In the genomic region with DNA sequence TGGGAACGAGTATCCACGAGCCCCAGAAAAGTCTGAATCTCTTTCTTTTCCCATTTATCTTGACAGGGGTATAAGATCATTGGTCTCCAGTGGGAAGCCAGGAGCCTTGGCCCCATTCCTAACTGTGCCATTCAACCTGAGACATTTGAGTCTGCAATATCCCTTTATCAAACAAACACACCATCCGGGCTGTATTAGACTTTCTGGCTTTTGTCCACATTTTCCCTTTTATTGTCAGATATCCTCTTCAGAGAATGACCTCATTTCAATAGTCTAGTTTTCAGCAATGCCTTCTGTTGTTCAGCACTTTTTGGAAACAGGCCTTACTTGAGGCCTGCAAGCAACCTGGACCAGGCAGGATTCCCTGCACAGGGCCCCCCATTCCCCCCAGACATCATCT, we compare ENCODE assay signal across 16 cellular contexts. TPM values are rescaled to one million over a fixed set of nuclear protein-coding genes. Genes with fewer than 3 reads are reported as not detected.
DNase-seq lines count a peak whose midpoint lies in the region; ATAC-seq, FAIRE-seq and TF ChIP-seq lines count a peak whose summit lies in the region.
"Had no signal": no experiment of that assay in that cellular context is flagged by ENCODE, and none has a peak within 500 bp of the region (broad histone marks: within the 10 kb centered on the region; RNA-seq: fewer than 3 reads in every experiment).

No MANE protein-coding gene starts in this region.

- no peak overlapping the region for H3K4me3 Mint-ChIP-seq in CD14-positive monocyte
- H3K4me3 Mint-ChIP-seq in activated CD4-positive, alpha-beta T cell treated with anti-CD3 and anti-CD28 coated beads for 36 hours, result no peak overlapping the region

- no peak overlapping the region for H3K56ac ChIP-seq in H1 (replicated peaks; ENCODE audit: insufficient read length, low read depth, low read length)

- H3K9me3 ChIP-seq in H1 (ENCODE audit: insufficient read depth in 2 of 2, low read depth in 1 of 2, low read length in 1 of 2), result no peaks in the 10 kb centered on the region
- H3K9me3 ChIP-seq: A549, HAP-1 had no signal

- no peak overlapping the region for H3K18ac ChIP-seq in H1 (ENCODE audit: extremely low read depth, low read length)

- no peak overlapping the region for H2BK12ac ChIP-seq in H1 (ENCODE audit: low read depth, low read length)

- TF ChIP-seq EP300 in H1 (IDR thresholded peaks at IDR 0.05; ENCODE audit: borderline replicate concordance in 1 of 2, low read depth in 2 of 2, low read length in 2 of 2), result no peak

- no peaks in the 10 kb centered on the region for H3K4me1 ChIP-seq in H1 (replicated peaks in 1 of 4; ENCODE audit: control insufficient read depth in 3 of 4, insufficient read depth in 4 of 4, low read length in 3 of 4)
- H3K4me1 ChIP-seq: A549, HAP-1 had no signal

- H2BK15ac ChIP-seq in H1 (ENCODE audit: low read length), result no peak overlapping the region

- no peak for TF ChIP-seq POLR2A in H1 (IDR thresholded peaks at IDR 0.05; ENCODE audit: control extremely low read depth in 1 of 2, low read depth in 2 of 2, low read length in 2 of 2)

- CTCF ChIA-PET in H1 (lab: Charles Lee; ENCODE audit: partially characterized antibody), result interaction anchor here (0.7 to 2.5 kb wide), 4 partner anchors 11 to 23 kb away, joined by 3 to 11 read pairs (median 3); no protein-coding TSS in a partner anchor
- CTCF ChIA-PET in activated CD4-positive, alpha-beta T cell treated with anti-CD3 and anti-CD28 coated beads for 36 hours (lab: Charles Lee), result no interaction called here

- H3K79me1 ChIP-seq in H1 (ENCODE audit: low read depth, low read length), result no peaks in the 10 kb centered on the region

- H3K79me2 ChIP-seq in H1 (ENCODE audit: control insufficient read depth in 1 of 2, insufficient read depth in 2 of 2, low read length in 2 of 2), result no peaks in the 10 kb centered on the region

- H3K9me3 Mint-ChIP-seq in CD14-positive monocyte, result peaks cover 0 to 4% (median 2%) of the 10 kb centered on the region in 7 donors
- H3K9me3 Mint-ChIP-seq in activated CD4-positive, alpha-beta T cell treated with anti-CD3 and anti-CD28 coated beads for 36 hours (ENCODE audit: low read depth), result no peaks in the 10 kb centered on the region

- H2BK20ac ChIP-seq in H1 (ENCODE audit: low read length), result no peak overlapping the region

- no peak overlapping the region for H3K4ac ChIP-seq in H1 (replicated peaks; ENCODE audit: insufficient read length, low read depth, low read length)

- H3K27ac Mint-ChIP-seq in CD14-positive monocyte, result no peak overlapping the region
- H3K27ac Mint-ChIP-seq in activated CD4-positive, alpha-beta T cell treated with anti-CD3 and anti-CD28 coated beads for 36 hours, result no peak overlapping the region

- H3K23me2 ChIP-seq in H1 (ENCODE audit: low read depth, low read length), result no peaks in the 10 kb centered on the region

- H4K5ac ChIP-seq in H1 (ENCODE audit: insufficient read length, low read depth, low read length), result no peak overlapping the region

- H3K27ac ChIP-seq in H1 (ENCODE audit: low read depth, low read length), result no peak overlapping the region
- H3K27ac ChIP-seq: A549 had no signal

- 92% methylated on average over 3 of the region's 3 CpGs; no CpG with 5 or more reads in 1 of the 2 experiments for WGBS in H1 (ENCODE audit: extremely low coverage in 1 of 2, insufficient coverage in 1 of 2, insufficient read length in 1 of 2, insufficient replicate concordance in 2 of 2, low coverage in 1 of 2, low lambda C conversion rate in 2 of 2, missing lambda C conversion rate in 1 of 2), 2 experiments

- H3K14ac ChIP-seq in H1 (ENCODE audit: insufficient read length), result no peak overlapping the region

- no peak overlapping the region for H2BK120ac ChIP-seq in H1 (replicated peaks; ENCODE audit: low read depth, low read length)

- no peak overlapping the region for H2AFZ ChIP-seq in H1 (ENCODE audit: low read length)

- no peaks in the 10 kb centered on the region for H3K36me3 Mint-ChIP-seq in CD14-positive monocyte
- no peaks in the 10 kb centered on the region for H3K36me3 Mint-ChIP-seq in activated CD4-positive, alpha-beta T cell treated with anti-CD3 and anti-CD28 coated beads for 36 hours (ENCODE audit: low read depth)

- H2AK5ac ChIP-seq in H1 (ENCODE audit: low read depth, low read length), result no peak overlapping the region

- intact Hi-C loops in CD14-positive monocyte (cut with micrococcal nuclease), result no loop called here
- intact Hi-C loops in activated CD4-positive, alpha-beta T cell treated with anti-CD3 and anti-CD28 coated beads for 36 hours (cut with DNase I, micrococcal nuclease), result no loop called here

- ATAC-seq in activated CD4-positive, alpha-beta T cell treated with anti-CD3 and anti-CD28 coated beads for 36 hours, result no peak
- ATAC-seq: A549 had no signal

- POLR2A ChIA-PET in H1 (lab: Charles Lee; ENCODE audit: partially characterized antibody), result no interaction called here
- POLR2A ChIA-PET in activated CD4-positive, alpha-beta T cell treated with anti-CD3 and anti-CD28 coated beads for 36 hours (lab: Charles Lee), result no interaction called here

- H4K20me1 ChIP-seq in H1 (replicated peaks in 1 of 2; ENCODE audit: control insufficient read depth in 1 of 2, insufficient read depth in 2 of 2, low read length in 2 of 2), result no peaks in the 10 kb centered on the region

- H3K4me2 ChIP-seq in H1 (ENCODE audit: insufficient read depth in 1 of 2, low read depth in 2 of 2, low read length in 2 of 2), result no peak overlapping the region
- H3K4me2 ChIP-seq: A549 had no signal

- H3K9ac ChIP-seq in H1 (replicated peaks in 1 of 4; ENCODE audit: extremely low read depth in 1 of 4, low read depth in 3 of 4, low read length in 3 of 4), result no peak overlapping the region

- peak overlapping the region; percentile 5; the same call in 1 of the 2 replicates for H4K8ac ChIP-seq in H1 (ENCODE audit: extremely low read depth, insufficient read depth, low read length)

- H3K27me3 ChIP-seq in H1 (replicated peaks in 1 of 4; ENCODE audit: control insufficient read depth in 3 of 4, extremely low read depth in 1 of 4, insufficient read depth in 3 of 4, low read length in 3 of 4), result no peaks in the 10 kb centered on the region

- TF ChIP-seq RAD21 in H1 (IDR thresholded peaks at IDR 0.05 in 1 of 2, conservative IDR thresholded peaks at IDR 0.05 in 1 of 2; ENCODE audit: low read depth in 2 of 2, low read length in 2 of 2), result no peak

- DNase-seq in DMS153 (lab: John Stamatoyannopoulos, UW), result peak; percentile 45
- DNase-seq in NCI-H2029 (lab: John Stamatoyannopoulos, UW), result peak; percentile 94
- peak; percentile 59 for DNase-seq in NCI-H69 (lab: John Stamatoyannopoulos, UW)
- DNase-seq in H1 (ENCODE audit: low read depth in 1 of 2, low spot score in 2 of 2), result no peak
- DNase-seq in NCI-H1048 (lab: John Stamatoyannopoulos, UW), result no peak
- DNase-seq in CD14-positive monocyte (ENCODE audit: low spot score), result no peak
- no peak for DNase-seq in HTR-8/SVneo (ENCODE audit: insufficient read length, low spot score)
- DNase-seq in activated CD4-positive, alpha-beta T cell treated with anti-CD3 and anti-CD28 coated beads for 36 hours, result no peak
- DNase-seq: DND-41, GF-D8, T-helper 2 cell had no signal

- no peak overlapping the region for H3K4me3 ChIP-seq in H1 (ENCODE audit: extremely low read depth in 1 of 4, insufficient read depth in 2 of 4, low read depth in 3 of 4, low read length in 4 of 4)
- H3K4me3 ChIP-seq: A549, HAP-1 had no signal

- H3K27me3 Mint-ChIP-seq in CD14-positive monocyte (ENCODE audit: low read depth in 3 of 3), result peaks cover 0 to 4% (median 0%) of the 10 kb centered on the region in 3 donors
- H3K27me3 Mint-ChIP-seq in activated CD4-positive, alpha-beta T cell treated with anti-CD3 and anti-CD28 coated beads for 36 hours, result no peaks in the 10 kb centered on the region

- TF ChIP-seq CTCF in H1 (IDR thresholded peaks at IDR 0.05; ENCODE audit: control extremely low read depth in 1 of 3, insufficient read depth in 1 of 3, low read depth in 1 of 3, low read length in 3 of 3) (no peak), CD14-positive monocyte (IDR thresholded peaks at IDR 0.05) (no peak)

- no peak overlapping the region for H4K91ac ChIP-seq in H1 (replicated peaks; ENCODE audit: insufficient read length, low read length)

- FAIRE-seq in H1 (lab: Jason Lieb, UNC), result no peak
- FAIRE-seq in HTR-8/SVneo (lab: Jason Lieb, UNC), result no peak
- FAIRE-seq: A549 had no signal

- peaks cover 5% of the 10 kb centered on the region for H3K4me1 Mint-ChIP-seq in CD14-positive monocyte
- no peaks in the 10 kb centered on the region for H3K4me1 Mint-ChIP-seq in activated CD4-positive, alpha-beta T cell treated with anti-CD3 and anti-CD28 coated beads for 36 hours

- no peak overlapping the region for H3K23ac ChIP-seq in H1 (ENCODE audit: insufficient read length)

- no peaks in the 10 kb centered on the region for H3K36me3 ChIP-seq in H1 (ENCODE audit: control insufficient read depth in 2 of 4, insufficient read depth in 4 of 4, low read length in 3 of 4)
- H3K36me3 ChIP-seq: HAP-1 had no signal

- no peak overlapping the region for H2BK5ac ChIP-seq in H1 (ENCODE audit: low read depth, low read length)

RNA-seq across cellular contexts. Expression of gene BPIFA1, which starts 15.7 kb away (rescaled TPM):
- not detected in 2 replicates for total RNA-seq in H1 (2021; fragmentation: NEBNext Ultra II Directional; extraction: Animal tissue kit (Norgen Biotek cat#: 25700))
- polyA plus RNA-seq in H1 (2011; rRNA removed) (not detected in 2 replicates), CD14-positive monocyte (not detected)
- polyA plus RNA-seq in H1 (2011; cell fraction: cytosol; rRNA removed), result not detected
- polyA plus RNA-seq in H1 (2011; cell fraction: nucleus; rRNA removed), result not detected
- polyA plus RNA-seq in H1 (2012, experiment 1 of 2), result not detected in 4 replicates
- not detected for polyA plus RNA-seq in H1 (2012, experiment 2 of 2)
- not detected for polyA plus RNA-seq in H1 (2013, experiment 1 of 2)
- not detected for polyA plus RNA-seq in H1 (2013, experiment 2 of 2)
- polyA minus RNA-seq in H1 (2011; rRNA and poly(A)+ RNA removed), result not detected in 2 replicates
- not detected for polyA minus RNA-seq in H1 (2011; cell fraction: cytosol; rRNA and poly(A)+ RNA removed)
- polyA minus RNA-seq in H1 (2011; cell fraction: nucleus; rRNA and poly(A)+ RNA removed), result not detected
- not detected for total RNA-seq in activated CD4-positive, alpha-beta T cell treated with anti-CD3 and anti-CD28 coated beads for 36 hours
- total RNA-seq: NCI-H460, OCI-LY7, RPMI7951 had no signal
- polyA plus RNA-seq: A549 had no signal

RNA-seq across cellular contexts. Expression of gene BPIFB1, which starts 31.5 kb away (rescaled TPM):
- not detected in 2 replicates for total RNA-seq in H1 (2021; fragmentation: NEBNext Ultra II Directional; extraction: Animal tissue kit (Norgen Biotek cat#: 25700))
- polyA plus RNA-seq in H1 (2011; rRNA removed) (not detected in 2 replicates), CD14-positive monocyte (not detected)
- polyA plus RNA-seq in H1 (2011; cell fraction: cytosol; rRNA removed), result not detected
- not detected for polyA plus RNA-seq in H1 (2011; cell fraction: nucleus; rRNA removed)
- polyA plus RNA-seq in H1 (2012, experiment 1 of 2), result not detected in 4 replicates
- polyA plus RNA-seq in H1 (2012, experiment 2 of 2), result not detected
- polyA plus RNA-seq in H1 (2013, experiment 1 of 2), result not detected
- not detected for polyA plus RNA-seq in H1 (2013, experiment 2 of 2)
- polyA minus RNA-seq in H1 (2011; rRNA and poly(A)+ RNA removed), result not detected in 2 replicates
- polyA minus RNA-seq in H1 (2011; cell fraction: cytosol; rRNA and poly(A)+ RNA removed), result not detected
- not detected for polyA minus RNA-seq in H1 (2011; cell fraction: nucleus; rRNA and poly(A)+ RNA removed)
- total RNA-seq in activated CD4-positive, alpha-beta T cell treated with anti-CD3 and anti-CD28 coated beads for 36 hours, result not detected
- total RNA-seq: NCI-H460, OCI-LY7, RPMI7951 had no signal

RNA-seq across cellular contexts. Expression of gene BPIFA3, which starts 34.3 kb away (rescaled TPM):
- total RNA-seq in H1 (2021; fragmentation: NEBNext Ultra II Directional; extraction: Animal tissue kit (Norgen Biotek cat#: 25700)), result not detected in 2 replicates
- polyA plus RNA-seq in H1 (2011; rRNA removed), result not detected in 2 replicates
- polyA plus RNA-seq in H1 (2011; cell fraction: cytosol; rRNA removed), result not detected
- not detected for polyA plus RNA-seq in H1 (2011; cell fraction: nucleus; rRNA removed)
- not detected in 4 replicates for polyA plus RNA-seq in H1 (2012, experiment 1 of 2)
- polyA plus RNA-seq in H1 (2012, experiment 2 of 2), result not detected
- polyA plus RNA-seq in H1 (2013, experiment 1 of 2), result not detected
- polyA plus RNA-seq in H1 (2013, experiment 2 of 2), result not detected
- polyA minus RNA-seq in H1 (2011; rRNA and poly(A)+ RNA removed), result not detected in 2 replicates
- not detected for polyA minus RNA-seq in H1 (2011; cell fraction: cytosol; rRNA and poly(A)+ RNA removed)
- not detected for polyA minus RNA-seq in H1 (2011; cell fraction: nucleus; rRNA and poly(A)+ RNA removed)
- polyA plus RNA-seq in CD14-positive monocyte, result not detected
- total RNA-seq in activated CD4-positive, alpha-beta T cell treated with anti-CD3 and anti-CD28 coated beads for 36 hours, result not detected
- total RNA-seq: NCI-H460, OCI-LY7, RPMI7951 had no signal
- polyA plus RNA-seq: A549 had no signal

Comparison
In these comparisons a context has a peak if more than half of its experiments do, and no peak if none do; other contexts are left out.
1. DNase-seq: peak in DMS153 (single experiment), NCI-H2029 (single experiment) and NCI-H69 (single experiment); none in H1 (0 of 2), NCI-H1048 (single experiment), CD14-positive monocyte (single experiment), HTR-8/SVneo (single experiment) and activated CD4-positive, alpha-beta T cell treated with anti-CD3 and anti-CD28 coated beads for 36 hours (single experiment).